In genomic region chr12:56449622-56449984, GRCh38 we compare ENCODE assay signal across 8 cellular contexts. TPM values are rescaled to one million over a fixed set of nuclear protein-coding genes. Genes with fewer than 3 reads are reported as not detected.
A peak's percentile ranks its signal among the peaks of the same experiment; 100 is the strongest.
DNase-seq lines count a peak whose midpoint lies in the region; ATAC-seq and TF ChIP-seq lines count a peak whose summit lies in the region.
"Had no signal": no experiment of that assay in that cellular context is flagged by ENCODE, and none has a peak within 500 bp of the region (broad histone marks: within the 10 kb centered on the region; RNA-seq: fewer than 3 reads in every experiment).

No MANE protein-coding gene starts in this region.

- no peaks in the 10 kb centered on the region for H3K9me3 ChIP-seq in right cardiac atrium (ENCODE audit: control insufficient read depth, low read length)

- H3K27ac Mint-ChIP-seq in WTC11, result peak overlapping the region; percentile 97
- peak overlapping the region; percentile 85 for H3K27ac Mint-ChIP-seq in stimulated activated memory B cell treated with anti-CD40 and anti-IgM and Interleukin-4, amounts not matched to agents 10 μg/mL and 1 μg/mL and 100 μg/mL, for 72 hours

- peaks cover 20% of the 10 kb centered on the region for H3K36me3 Mint-ChIP-seq in WTC11
- peaks cover 11% of the 10 kb centered on the region for H3K36me3 Mint-ChIP-seq in stimulated activated memory B cell treated with anti-CD40 and anti-IgM and Interleukin-4, amounts not matched to agents 10 μg/mL and 1 μg/mL and 100 μg/mL, for 72 hours

- no peak for DNase-seq in HL-60 (ENCODE audit: low read depth in 1 of 2, low spot score in 1 of 2)
- no peak for DNase-seq in WTC11 (ENCODE audit: low spot score)
- DNase-seq in right cardiac atrium, result no peak
- DNase-seq in NCI-H187 treated with DMSO at 0.1 percent for 48 hours (lab: John Stamatoyannopoulos, UW), result no peak
- no peak for DNase-seq in RKO (ENCODE audit: low spot score)

- H3K27me3 ChIP-seq in HL-60 (ENCODE audit: insufficient read depth, poor library complexity, severe bottlenecking) (no peaks in the 10 kb centered on the region), right cardiac atrium (ENCODE audit: control insufficient read depth, insufficient read depth) (no peaks in the 10 kb centered on the region)

- CTCF ChIA-PET in WTC11 (lab: Charles Lee), result interaction anchor here (0.6 to 3.5 kb wide), 11 partner anchors 10 to 260 kb away, joined by 3 to 35 read pairs (median 7); partner anchors contain the start of genes CNPY2, GLS2, SMARCC2 and STAT2

- H3K4me1 Mint-ChIP-seq in WTC11, result peaks cover 37% of the 10 kb centered on the region
- H3K4me1 Mint-ChIP-seq in stimulated activated memory B cell treated with anti-CD40 and anti-IgM and Interleukin-4, amounts not matched to agents 10 μg/mL and 1 μg/mL and 100 μg/mL, for 72 hours, result peaks cover 24% of the 10 kb centered on the region

- peak overlapping the region; percentile 86 for H3K4me3 ChIP-seq in HL-60 (replicated peaks; ENCODE audit: insufficient read depth, low read length)
- H3K4me3 ChIP-seq in right cardiac atrium (ENCODE audit: low read length), result peak overlapping the region; percentile 51

- H3K9me3 Mint-ChIP-seq in WTC11, result peaks cover 12% of the 10 kb centered on the region
- no peaks in the 10 kb centered on the region for H3K9me3 Mint-ChIP-seq in stimulated activated memory B cell treated with anti-CD40 and anti-IgM and Interleukin-4, amounts not matched to agents 10 μg/mL and 1 μg/mL and 100 μg/mL, for 72 hours

- TF ChIP-seq CTCF in HL-60 (IDR thresholded peaks at IDR 0.05; ENCODE audit: insufficient read depth, low read length), result no peak
- no peak for TF ChIP-seq CTCF in WTC11 (IDR thresholded peaks at IDR 0.05)

- H3K27ac ChIP-seq in HL-60 (replicated peaks) (peak overlapping the region; percentile 91), right cardiac atrium (ENCODE audit: low read length) (no peak overlapping the region)

- 37% methylated on average over 5 of the region's 5 CpGs for WGBS in right cardiac atrium

- no peaks in the 10 kb centered on the region for H3K4me1 ChIP-seq in right cardiac atrium (ENCODE audit: control insufficient read depth, insufficient read depth, low read length)

- peaks cover 7% of the 10 kb centered on the region for H3K27me3 Mint-ChIP-seq in WTC11 (ENCODE audit: low read depth)
- H3K27me3 Mint-ChIP-seq in stimulated activated memory B cell treated with anti-CD40 and anti-IgM and Interleukin-4, amounts not matched to agents 10 μg/mL and 1 μg/mL and 100 μg/mL, for 72 hours, result no peaks in the 10 kb centered on the region

- intact Hi-C loops in right cardiac atrium (cut with DNase I), result loop anchor here in 1 of 4 donors (10.0 kb wide), 1 partner anchor 85 kb away; the partner anchor contains the start of genes APOF and STAT2

- ATAC-seq in WTC11 (peak; percentile 2), right cardiac atrium (no peak), GM21390 (IDR thresholded peaks at IDR 0.05; ENCODE audit: unreplicated experiment) (no peak)
- no peak for ATAC-seq in stimulated activated memory B cell treated with anti-CD40 and anti-IgM and Interleukin-4, amounts not matched to agents 10 μg/mL and 1 μg/mL and 100 μg/mL, for 72 hours

- H3K4me3 Mint-ChIP-seq in WTC11, result peak overlapping the region; percentile 82
- H3K4me3 Mint-ChIP-seq in stimulated activated memory B cell treated with anti-CD40 and anti-IgM and Interleukin-4, amounts not matched to agents 10 μg/mL and 1 μg/mL and 100 μg/mL, for 72 hours, result peak overlapping the region; percentile 92

- POLR2A ChIA-PET in WTC11 (lab: Charles Lee), result interaction anchor here (0.6 to 3.1 kb wide), 8 partner anchors 11 to 322 kb away, joined by 3 to 19 read pairs (median 4); partner anchors contain the start of genes CNPY2, COQ10A, ESYT1 and RNF41

TF ChIP-seq in WTC11, 78 proteins besides CTCF, POLR2A, EP300 and RAD21 (continues in another document):
- TF ChIP-seq MAX (CRISPR knock-in tag; IDR thresholded peaks at IDR 0.05) (no peak), AFF4 (CRISPR knock-in tag; IDR thresholded peaks at IDR 0.05; ENCODE audit: borderline replicate concordance) (no peak), ZNF317 (CRISPR knock-in tag; IDR thresholded peaks at IDR 0.05; ENCODE audit: borderline replicate concordance, low read depth) (no peak), GABPB1 (CRISPR knock-in tag; IDR thresholded peaks at IDR 0.05) (no peak), STAT6 (CRISPR knock-in tag; conservative IDR thresholded peaks at IDR 0.05; ENCODE audit: low read depth) (no peak), ETV6 (CRISPR knock-in tag; IDR thresholded peaks at IDR 0.05) (no peak), MYBL2 (CRISPR knock-in tag; IDR thresholded peaks at IDR 0.05) (no peak), ZNF396 (CRISPR knock-in tag; IDR thresholded peaks at IDR 0.05; ENCODE audit: borderline replicate concordance) (no peak), MXD4 (CRISPR knock-in tag; IDR thresholded peaks at IDR 0.05; ENCODE audit: borderline replicate concordance) (no peak), MLX (CRISPR knock-in tag; IDR thresholded peaks at IDR 0.05) (no peak), ZNF263 (CRISPR knock-in tag; IDR thresholded peaks at IDR 0.05; ENCODE audit: low read depth) (no peak), E2F1 (CRISPR knock-in tag; IDR thresholded peaks at IDR 0.05) (no peak), NR2C2 (CRISPR knock-in tag; IDR thresholded peaks at IDR 0.05) (no peak)

RNA-seq across cellular contexts. Expression of gene TIMELESS, which starts 0.4 kb away (rescaled TPM):
- total RNA-seq in WTC11 (2021) (60.9 to 67.1 TPM (median 64.9 TPM) in 3 replicates), right cardiac atrium (1 to 10 TPM; 2.2 to 3.9 (median 3.6) TPM)
- 2.2 TPM for polyA plus RNA-seq in right cardiac atrium

RNA-seq across cellular contexts. Expression of gene MIP, which starts 4.9 kb away (rescaled TPM):
- total RNA-seq in WTC11 (2021) (not detected in 3 replicates), right cardiac atrium (under 1 TPM in 3 of 4 donors, not detected in 1; 0.14 to 0.34 (median 0.25) TPM)
- polyA plus RNA-seq in right cardiac atrium, result 0.14 TPM
- total RNA-seq: lung had no signal

RNA-seq across cellular contexts. Expression of gene SPRYD4, which starts 18.8 kb away (rescaled TPM):
- total RNA-seq in WTC11 (2021) (2.8 to 4.2 TPM (median 3.1 TPM) in 3 replicates), right cardiac atrium (1 to 10 TPM; 2.6 to 3.3 (median 2.7) TPM)
- 3.1 TPM for polyA plus RNA-seq in right cardiac atrium

RNA-seq across cellular contexts. Expression of gene GLS2, which starts 38.4 kb away (rescaled TPM):
- total RNA-seq in WTC11 (2021) (14.8 to 17.2 TPM (median 15.9 TPM) in 3 replicates), right cardiac atrium (1 to 10 TPM in 1 of 4 donors, under 1 TPM in 3; 0.42 to 1.2 (median 0.57) TPM)
- 0.63 TPM for polyA plus RNA-seq in right cardiac atrium

Comparison
In these comparisons a context has a peak if more than half of its experiments do, and no peak if none do; other contexts are left out.
1. RNA of gene TIMELESS, which starts 0.4 kb away (total RNA-seq): 60.9 to 67.1 TPM in WTC11; 2.2 to 3.9 TPM in right cardiac atrium; every median in the first group is over 10 times any median in the second.